1 cellular context compared by ENCODE assay signal in the genomic region with DNA sequence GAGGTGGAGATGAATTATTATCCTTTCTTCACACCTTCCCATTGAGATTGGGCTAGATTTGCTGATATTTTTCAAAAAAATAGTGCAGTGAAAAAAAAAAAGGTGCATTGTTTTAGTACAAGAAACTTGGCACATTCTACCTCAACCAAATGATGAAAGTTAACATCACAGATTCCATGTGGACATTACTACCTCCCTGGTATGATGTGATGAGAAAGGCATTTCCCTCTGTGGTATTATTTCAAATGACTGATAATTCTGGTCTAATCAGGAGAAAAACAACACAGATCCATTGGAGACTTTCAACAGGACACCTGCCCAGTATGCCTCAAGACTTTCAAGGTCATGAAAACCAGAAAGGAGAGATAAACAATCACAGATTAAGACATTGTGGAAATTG.
TF ChIP-seq lines count a peak whose summit lies in the region.

No MANE protein-coding gene starts in this region.

TF ChIP-seq in IMR-90, 13 proteins besides CTCF, POLR2A, EP300 and RAD21:
- TF ChIP-seq MXI1 (IDR thresholded peaks at IDR 0.05; ENCODE audit: borderline replicate concordance, low read depth, low read length) (no peak), RFX5 (IDR thresholded peaks at IDR 0.05; ENCODE audit: low read depth, low read length) (no peak), CHD1 (IDR thresholded peaks at IDR 0.05; ENCODE audit: low read depth, low read length) (no peak), FOS (IDR thresholded peaks at IDR 0.05; ENCODE audit: low read depth, low read length) (no peak), SMC3 (IDR thresholded peaks at IDR 0.05; ENCODE audit: low read depth, low read length) (no peak), MAFK (IDR thresholded peaks at IDR 0.05; ENCODE audit: low read depth, low read length) (no peak), NFE2L2 (IDR thresholded peaks at IDR 0.05; ENCODE audit: low read depth, low read length) (no peak), RCOR1 (IDR thresholded peaks at IDR 0.05; ENCODE audit: insufficient replicate concordance, low read length) (no peak), MAZ (IDR thresholded peaks at IDR 0.05; ENCODE audit: borderline replicate concordance, low read depth, low read length) (no peak), CEBPB (IDR thresholded peaks at IDR 0.05; ENCODE audit: low read depth, low read length) (no peak), BHLHE40 (IDR thresholded peaks at IDR 0.05; ENCODE audit: low read depth, low read length) (no peak)
- TF ChIP-seq, protein P1, sequence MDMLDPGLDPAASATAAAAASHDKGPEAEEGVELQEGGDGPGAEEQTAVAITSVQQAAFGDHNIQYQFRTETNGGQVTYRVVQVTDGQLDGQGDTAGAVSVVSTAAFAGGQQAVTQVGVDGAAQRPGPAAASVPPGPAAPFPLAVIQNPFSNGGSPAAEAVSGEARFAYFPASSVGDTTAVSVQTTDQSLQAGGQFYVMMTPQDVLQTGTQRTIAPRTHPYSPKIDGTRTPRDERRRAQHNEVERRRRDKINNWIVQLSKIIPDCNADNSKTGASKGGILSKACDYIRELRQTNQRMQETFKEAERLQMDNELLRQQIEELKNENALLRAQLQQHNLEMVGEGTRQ (IDR thresholded peaks at IDR 0.05; ENCODE audit: low read depth, low read length): no peak
- TF ChIP-seq, protein P2, sequence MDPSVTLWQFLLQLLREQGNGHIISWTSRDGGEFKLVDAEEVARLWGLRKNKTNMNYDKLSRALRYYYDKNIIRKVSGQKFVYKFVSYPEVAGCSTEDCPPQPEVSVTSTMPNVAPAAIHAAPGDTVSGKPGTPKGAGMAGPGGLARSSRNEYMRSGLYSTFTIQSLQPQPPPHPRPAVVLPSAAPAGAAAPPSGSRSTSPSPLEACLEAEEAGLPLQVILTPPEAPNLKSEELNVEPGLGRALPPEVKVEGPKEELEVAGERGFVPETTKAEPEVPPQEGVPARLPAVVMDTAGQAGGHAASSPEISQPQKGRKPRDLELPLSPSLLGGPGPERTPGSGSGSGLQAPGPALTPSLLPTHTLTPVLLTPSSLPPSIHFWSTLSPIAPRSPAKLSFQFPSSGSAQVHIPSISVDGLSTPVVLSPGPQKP (IDR thresholded peaks at IDR 0.05; ENCODE audit: borderline replicate concordance, low read depth, low read length): no peak
